In the genomic region with DNA sequence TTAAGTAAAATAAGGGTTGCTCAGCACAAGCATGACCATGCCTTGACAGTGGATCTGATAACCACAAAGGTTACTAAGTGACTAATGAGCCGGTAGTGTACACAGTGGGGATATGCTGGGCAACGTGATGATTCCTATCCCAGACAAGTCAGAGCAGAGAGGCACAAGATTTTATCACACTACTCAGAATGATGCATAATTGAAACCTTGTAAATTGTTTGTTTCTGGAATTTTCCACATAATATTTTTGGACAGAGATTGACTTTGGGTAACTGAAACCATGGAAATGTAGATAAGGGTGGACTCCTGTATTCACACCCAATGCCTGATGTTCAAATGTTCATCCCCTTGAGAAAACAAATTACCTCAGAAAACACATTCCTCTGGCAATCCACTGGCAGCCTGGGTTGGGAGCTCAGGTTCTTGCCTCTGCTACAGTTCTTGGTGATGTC, we compare ENCODE assay signal across 2 cellular contexts.
TF ChIP-seq lines count a peak whose summit lies in the region.

No MANE protein-coding gene starts in this region.

TF ChIP-seq in GM12878, 131 proteins besides CTCF, POLR2A, EP300 and RAD21:
- TF ChIP-seq IKZF2 (IDR thresholded peaks at IDR 0.05) (no peak), RUNX3 (IDR thresholded peaks at IDR 0.05; ENCODE audit: low read length) (peak; percentile 33; the same call in 1 of the 2 replicates), FOXK2 (IDR thresholded peaks at IDR 0.05) (no peak), BHLHE40 (IDR thresholded peaks at IDR 0.05; ENCODE audit: borderline replicate concordance in 1 of 2, low read depth in 2 of 2, low read length in 1 of 2) (peak in 1 of 2 experiments; percentile 33; a peak in 1 of 4 replicates), SIN3A (IDR thresholded peaks at IDR 0.05; ENCODE audit: low read depth, low read length) (no peak)
- TF ChIP-seq, protein P1, sequence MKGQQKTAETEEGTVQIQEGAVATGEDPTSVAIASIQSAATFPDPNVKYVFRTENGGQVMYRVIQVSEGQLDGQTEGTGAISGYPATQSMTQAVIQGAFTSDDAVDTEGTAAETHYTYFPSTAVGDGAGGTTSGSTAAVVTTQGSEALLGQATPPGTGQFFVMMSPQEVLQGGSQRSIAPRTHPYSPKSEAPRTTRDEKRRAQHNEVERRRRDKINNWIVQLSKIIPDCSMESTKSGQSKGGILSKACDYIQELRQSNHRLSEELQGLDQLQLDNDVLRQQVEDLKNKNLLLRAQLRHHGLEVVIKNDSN (IDR thresholded peaks at IDR 0.05; ENCODE audit: borderline replicate concordance, extremely low read length, insufficient read depth, low read depth, low read length): no peak

TF ChIP-seq in WTC11, 78 proteins besides CTCF, POLR2A, EP300 and RAD21:
- TF ChIP-seq NR2C2 (CRISPR knock-in tag; IDR thresholded peaks at IDR 0.05): no peak
- no peak for TF ChIP-seq NR1H2 (CRISPR knock-in tag; IDR thresholded peaks at IDR 0.05)
- TF ChIP-seq, protein P2, sequence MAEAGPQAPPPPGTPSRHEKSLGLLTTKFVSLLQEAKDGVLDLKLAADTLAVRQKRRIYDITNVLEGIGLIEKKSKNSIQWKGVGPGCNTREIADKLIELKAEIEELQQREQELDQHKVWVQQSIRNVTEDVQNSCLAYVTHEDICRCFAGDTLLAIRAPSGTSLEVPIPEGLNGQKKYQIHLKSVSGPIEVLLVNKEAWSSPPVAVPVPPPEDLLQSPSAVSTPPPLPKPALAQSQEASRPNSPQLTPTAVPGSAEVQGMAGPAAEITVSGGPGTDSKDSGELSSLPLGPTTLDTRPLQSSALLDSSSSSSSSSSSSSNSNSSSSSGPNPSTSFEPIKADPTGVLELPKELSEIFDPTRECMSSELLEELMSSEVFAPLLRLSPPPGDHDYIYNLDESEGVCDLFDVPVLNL (CRISPR knock-in tag; IDR thresholded peaks at IDR 0.05; ENCODE audit: borderline replicate concordance, low read depth): no peak
- TF ChIP-seq TEAD4 (CRISPR knock-in tag; IDR thresholded peaks at IDR 0.05): no peak
- TF ChIP-seq GRHL2 (CRISPR knock-in tag; IDR thresholded peaks at IDR 0.05; ENCODE audit: insufficient replicate concordance, severe bottlenecking): no peak
- no peak for TF ChIP-seq MXD4 (CRISPR knock-in tag; IDR thresholded peaks at IDR 0.05; ENCODE audit: borderline replicate concordance)
- TF ChIP-seq RORB (CRISPR knock-in tag; IDR thresholded peaks at IDR 0.05): no peak
- no peak for TF ChIP-seq SMAD4 (CRISPR knock-in tag; IDR thresholded peaks at IDR 0.05)
- TF ChIP-seq EMX1 (CRISPR knock-in tag; IDR thresholded peaks at IDR 0.05): no peak
- TF ChIP-seq JAZF1 (CRISPR knock-in tag; IDR thresholded peaks at IDR 0.05): no peak
- TF ChIP-seq, protein P3, sequence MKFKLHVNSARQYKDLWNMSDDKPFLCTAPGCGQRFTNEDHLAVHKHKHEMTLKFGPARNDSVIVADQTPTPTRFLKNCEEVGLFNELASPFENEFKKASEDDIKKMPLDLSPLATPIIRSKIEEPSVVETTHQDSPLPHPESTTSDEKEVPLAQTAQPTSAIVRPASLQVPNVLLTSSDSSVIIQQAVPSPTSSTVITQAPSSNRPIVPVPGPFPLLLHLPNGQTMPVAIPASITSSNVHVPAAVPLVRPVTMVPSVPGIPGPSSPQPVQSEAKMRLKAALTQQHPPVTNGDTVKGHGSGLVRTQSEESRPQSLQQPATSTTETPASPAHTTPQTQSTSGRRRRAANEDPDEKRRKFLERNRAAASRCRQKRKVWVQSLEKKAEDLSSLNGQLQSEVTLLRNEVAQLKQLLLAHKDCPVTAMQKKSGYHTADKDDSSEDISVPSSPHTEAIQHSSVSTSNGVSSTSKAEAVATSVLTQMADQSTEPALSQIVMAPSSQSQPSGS (CRISPR knock-in tag; IDR thresholded peaks at IDR 0.05; ENCODE audit: borderline replicate concordance, low read depth): no peak
- TF ChIP-seq, protein P4, sequence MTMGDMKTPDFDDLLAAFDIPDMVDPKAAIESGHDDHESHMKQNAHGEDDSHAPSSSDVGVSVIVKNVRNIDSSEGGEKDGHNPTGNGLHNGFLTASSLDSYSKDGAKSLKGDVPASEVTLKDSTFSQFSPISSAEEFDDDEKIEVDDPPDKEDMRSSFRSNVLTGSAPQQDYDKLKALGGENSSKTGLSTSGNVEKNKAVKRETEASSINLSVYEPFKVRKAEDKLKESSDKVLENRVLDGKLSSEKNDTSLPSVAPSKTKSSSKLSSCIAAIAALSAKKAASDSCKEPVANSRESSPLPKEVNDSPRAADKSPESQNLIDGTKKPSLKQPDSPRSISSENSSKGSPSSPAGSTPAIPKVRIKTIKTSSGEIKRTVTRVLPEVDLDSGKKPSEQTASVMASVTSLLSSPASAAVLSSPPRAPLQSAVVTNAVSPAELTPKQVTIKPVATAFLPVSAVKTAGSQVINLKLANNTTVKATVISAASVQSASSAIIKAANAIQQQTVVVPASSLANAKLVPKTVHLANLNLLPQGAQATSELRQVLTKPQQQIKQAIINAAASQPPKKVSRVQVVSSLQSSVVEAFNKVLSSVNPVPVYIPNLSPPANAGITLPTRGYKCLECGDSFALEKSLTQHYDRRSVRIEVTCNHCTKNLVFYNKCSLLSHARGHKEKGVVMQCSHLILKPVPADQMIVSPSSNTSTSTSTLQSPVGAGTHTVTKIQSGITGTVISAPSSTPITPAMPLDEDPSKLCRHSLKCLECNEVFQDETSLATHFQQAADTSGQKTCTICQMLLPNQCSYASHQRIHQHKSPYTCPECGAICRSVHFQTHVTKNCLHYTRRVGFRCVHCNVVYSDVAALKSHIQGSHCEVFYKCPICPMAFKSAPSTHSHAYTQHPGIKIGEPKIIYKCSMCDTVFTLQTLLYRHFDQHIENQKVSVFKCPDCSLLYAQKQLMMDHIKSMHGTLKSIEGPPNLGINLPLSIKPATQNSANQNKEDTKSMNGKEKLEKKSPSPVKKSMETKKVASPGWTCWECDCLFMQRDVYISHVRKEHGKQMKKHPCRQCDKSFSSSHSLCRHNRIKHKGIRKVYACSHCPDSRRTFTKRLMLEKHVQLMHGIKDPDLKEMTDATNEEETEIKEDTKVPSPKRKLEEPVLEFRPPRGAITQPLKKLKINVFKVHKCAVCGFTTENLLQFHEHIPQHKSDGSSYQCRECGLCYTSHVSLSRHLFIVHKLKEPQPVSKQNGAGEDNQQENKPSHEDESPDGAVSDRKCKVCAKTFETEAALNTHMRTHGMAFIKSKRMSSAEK (CRISPR knock-in tag; IDR thresholded peaks at IDR 0.05; ENCODE audit: borderline replicate concordance): no peak
- TF ChIP-seq, protein P5, sequence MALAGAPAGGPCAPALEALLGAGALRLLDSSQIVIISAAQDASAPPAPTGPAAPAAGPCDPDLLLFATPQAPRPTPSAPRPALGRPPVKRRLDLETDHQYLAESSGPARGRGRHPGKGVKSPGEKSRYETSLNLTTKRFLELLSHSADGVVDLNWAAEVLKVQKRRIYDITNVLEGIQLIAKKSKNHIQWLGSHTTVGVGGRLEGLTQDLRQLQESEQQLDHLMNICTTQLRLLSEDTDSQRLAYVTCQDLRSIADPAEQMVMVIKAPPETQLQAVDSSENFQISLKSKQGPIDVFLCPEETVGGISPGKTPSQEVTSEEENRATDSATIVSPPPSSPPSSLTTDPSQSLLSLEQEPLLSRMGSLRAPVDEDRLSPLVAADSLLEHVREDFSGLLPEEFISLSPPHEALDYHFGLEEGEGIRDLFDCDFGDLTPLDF (CRISPR knock-in tag; IDR thresholded peaks at IDR 0.05): no peak
- TF ChIP-seq, protein P6, sequence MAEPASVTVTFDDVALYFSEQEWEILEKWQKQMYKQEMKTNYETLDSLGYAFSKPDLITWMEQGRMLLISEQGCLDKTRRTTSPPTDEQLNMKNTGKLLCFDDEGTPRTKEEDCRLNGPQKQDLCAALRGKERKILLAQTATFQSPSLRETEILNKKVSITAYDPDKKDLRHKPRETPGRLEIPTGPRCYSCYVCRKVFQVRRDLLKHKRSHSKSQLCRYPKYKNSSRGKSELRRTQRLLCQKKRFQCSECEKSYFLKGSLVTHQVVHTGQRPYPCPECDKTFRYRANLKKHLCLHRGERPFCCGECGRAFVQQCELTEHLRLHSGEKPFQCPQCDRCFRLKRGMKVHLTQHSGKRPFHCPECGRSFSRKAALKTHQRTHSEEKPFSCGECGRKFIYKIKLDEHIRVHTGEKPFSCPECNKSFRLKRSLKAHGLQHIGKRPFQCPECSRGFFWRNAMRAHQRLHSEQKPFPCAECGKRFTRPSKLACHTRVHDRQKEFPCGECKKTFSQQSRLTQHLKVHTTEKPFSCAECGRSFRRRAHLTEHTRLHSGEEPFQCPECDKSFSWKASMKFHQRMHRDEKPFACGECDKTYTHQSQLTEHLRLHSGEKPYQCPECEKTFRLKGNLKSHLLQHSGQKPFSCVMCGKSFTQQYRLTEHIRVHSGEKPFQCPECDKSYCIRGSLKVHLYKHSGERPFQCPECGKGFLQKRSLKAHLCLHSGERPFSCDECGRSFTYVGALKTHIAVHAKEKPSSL (CRISPR knock-in tag; conservative IDR thresholded peaks at IDR 0.05): no peak
- no peak for TF ChIP-seq GTF2I (CRISPR knock-in tag; conservative IDR thresholded peaks at IDR 0.05)
- TF ChIP-seq, protein P7, sequence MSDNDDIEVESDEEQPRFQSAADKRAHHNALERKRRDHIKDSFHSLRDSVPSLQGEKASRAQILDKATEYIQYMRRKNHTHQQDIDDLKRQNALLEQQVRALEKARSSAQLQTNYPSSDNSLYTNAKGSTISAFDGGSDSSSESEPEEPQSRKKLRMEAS (CRISPR knock-in tag; IDR thresholded peaks at IDR 0.05): no peak
